ENCODE assay signal across 18 cellular contexts in genomic region chr15:71096676-71097075, GRCh38. TPM values are rescaled to one million over a fixed set of nuclear protein-coding genes. Genes with fewer than 3 reads are reported as not detected.
A peak's percentile ranks its signal among the peaks of the same experiment; 100 is the strongest.
DNase-seq lines count a peak whose midpoint lies in the region; ATAC-seq and TF ChIP-seq lines count a peak whose summit lies in the region.
"Had no signal": no experiment of that assay in that cellular context is flagged by ENCODE, and none has a peak within 500 bp of the region (broad histone marks: within the 10 kb centered on the region; RNA-seq: fewer than 3 reads in every experiment).

No MANE protein-coding gene starts in this region.

- TF ChIP-seq RAD21 in HCT116 (IDR thresholded peaks at IDR 0.05; ENCODE audit: low read depth) (no peak), SK-N-SH (IDR thresholded peaks at IDR 0.05; ENCODE audit: low read length) (no peak)

- DNase-seq in HCT116 (ENCODE audit: low read depth, low spot score) (no peak), SK-N-SH (no peak), epithelial cell of prostate (ENCODE audit: low read depth, low spot score) (no peak), osteoblast (ENCODE audit: insufficient read length, low spot score, missing footprints) (no peak), activated T-cell treated with anti-CD3 and anti-CD28 coated beads for 4 hours (no peak), 8988T (no peak)
- no peak for DNase-seq in activated T-cell treated with anti-CD3 and anti-CD28 coated beads, Interleukin-2, amount 50 U/mL, for 72 hours
- DNase-seq: activated CD4-positive, alpha-beta T cell treated with anti-CD3 and anti-CD28 coated beads for 4 hours; DMS 273 treated with DMSO at 0.1 percent for 48 hours; dorsolateral prefrontal cortex; naive thymus-derived CD4-positive, alpha-beta T cell; NCI-H1092 treated with DMSO at 0.1 percent for 48 hours; T1000; thyroid gland had no signal

- intact Hi-C loops in HCT116 (cut with micrococcal nuclease): no loop called here

- no peak overlapping the region for H3K27ac ChIP-seq in HCT116 (ENCODE audit: low read depth, low read length)
- H3K27ac ChIP-seq in SK-N-SH (ENCODE audit: low read depth in 2 of 2, low read length in 1 of 2): peak overlapping the region; percentile 84 to 96
- peak overlapping the region; percentile 93 for H3K27ac ChIP-seq in epithelial cell of prostate
- H3K27ac ChIP-seq in osteoblast (ENCODE audit: low read depth, low read length): peak overlapping the region; percentile 80
- H3K27ac ChIP-seq: dorsolateral prefrontal cortex, thyroid gland had no signal

- H3K9me2 ChIP-seq in HCT116 (ENCODE audit: insufficient read depth) (no peaks in the 10 kb centered on the region), SK-N-SH (no peaks in the 10 kb centered on the region)

- TF ChIP-seq EP300 in SK-N-SH (IDR thresholded peaks at IDR 0.05; ENCODE audit: borderline replicate concordance in 1 of 2, low read depth in 1 of 2, low read length in 1 of 2): peak; percentile 49 to 87; a peak in 2 of 4 replicates

- H3K4me1 ChIP-seq in HCT116 (ENCODE audit: control insufficient read depth in 1 of 2, insufficient read depth in 2 of 2, low read length in 2 of 2) (peaks cover 17 to 27% of the 10 kb centered on the region in 2 experiments), SK-N-SH (ENCODE audit: control insufficient read depth in 1 of 2, insufficient read depth in 2 of 2, low read depth in 1 of 2, low read length in 1 of 2) (peaks cover 0 to 18% of the 10 kb centered on the region in 2 experiments; a peak in 2 of 4 replicates), osteoblast (ENCODE audit: insufficient read depth, low read length) (peaks cover 24% of the 10 kb centered on the region)

- H3K27me3 Mint-ChIP-seq in activated T-cell treated with anti-CD3 and anti-CD28 coated beads, Interleukin-2, amount 50 U/mL, for 72 hours (ENCODE audit: low read depth): no peaks in the 10 kb centered on the region
- H3K27me3 Mint-ChIP-seq: brain had no signal

- H3K27ac Mint-ChIP-seq in activated T-cell treated with anti-CD3 and anti-CD28 coated beads, Interleukin-2, amount 50 U/mL, for 72 hours: no peak overlapping the region
- H3K27ac Mint-ChIP-seq: activated naive CD4-positive, alpha-beta T cell treated with anti-CD3 and anti-CD28 coated beads, Interleukin-2, amount 50 U/mL, for 24 hours; brain; naive thymus-derived CD4-positive, alpha-beta T cell had no signal

- TF ChIP-seq CTCF in HCT116 (IDR thresholded peaks at IDR 0.05 in 2 of 3, conservative IDR thresholded peaks at IDR 0.05 in 1 of 3; ENCODE audit: borderline replicate concordance in 1 of 3, insufficient read depth in 1 of 3, low read depth in 2 of 3, low read length in 2 of 3) (no peak), SK-N-SH (IDR thresholded peaks at IDR 0.05) (no peak), osteoblast (IDR thresholded peaks at IDR 0.05; ENCODE audit: extremely low read depth, low read depth, low read length) (no peak)

- H3K9me3 ChIP-seq in HCT116 (ENCODE audit: control insufficient read depth in 1 of 2, insufficient read depth in 1 of 2, low read depth in 1 of 2, low read length in 2 of 2) (no peaks in the 10 kb centered on the region), SK-N-SH (no peaks in the 10 kb centered on the region), osteoblast (ENCODE audit: low read depth, low read length) (no peaks in the 10 kb centered on the region)
- H3K9me3 ChIP-seq: thyroid gland had no signal

- H3K36me3 ChIP-seq in HCT116 (ENCODE audit: control insufficient read depth in 1 of 2, insufficient read depth in 2 of 2, low read length in 2 of 2) (no peaks in the 10 kb centered on the region), SK-N-SH (replicated peaks in 1 of 2; ENCODE audit: control insufficient read depth in 1 of 2, insufficient read depth in 2 of 2, low read length in 1 of 2) (no peaks in the 10 kb centered on the region), osteoblast (ENCODE audit: insufficient read depth, low read length) (no peaks in the 10 kb centered on the region)
- H3K36me3 ChIP-seq: thyroid gland had no signal

- peaks cover 0 to 2% of the 10 kb centered on the region in 2 donors for H3K9me3 Mint-ChIP-seq in activated T-cell treated with anti-CD3 and anti-CD28 coated beads, Interleukin-2, amount 50 U/mL, for 72 hours
- H3K9me3 Mint-ChIP-seq: activated naive CD4-positive, alpha-beta T cell treated with anti-CD3 and anti-CD28 coated beads, Interleukin-2, amount 50 U/mL, for 24 hours had no signal

- RAD21 ChIA-PET in HCT116 (lab: Charles Lee; ENCODE audit: low non-redundant PET in 1 of 2, low total read pairs in 2 of 2, uncharacterized antibody in 2 of 2, unreplicated experiment in 2 of 2): no interaction called here

- no peaks in the 10 kb centered on the region for H3K4me1 Mint-ChIP-seq in activated T-cell treated with anti-CD3 and anti-CD28 coated beads, Interleukin-2, amount 50 U/mL, for 72 hours (ENCODE audit: low read depth)
- H3K4me1 Mint-ChIP-seq: activated naive CD4-positive, alpha-beta T cell treated with anti-CD3 and anti-CD28 coated beads, Interleukin-2, amount 50 U/mL, for 24 hours; brain; naive thymus-derived CD4-positive, alpha-beta T cell had no signal

- no TSS peak for BruUV-seq in HCT116 (replicated peaks; lab: Mats Ljungman, UMichigan)

- H3F3A ChIP-seq in SK-N-SH (replicated peaks; ENCODE audit: insufficient read depth): peaks cover 11% of the 10 kb centered on the region

- no peak for TF ChIP-seq POLR2A in HCT116 (IDR thresholded peaks at IDR 0.05; ENCODE audit: borderline replicate concordance, extremely low read depth, insufficient read depth, insufficient read length)

- POLR2A ChIA-PET in HCT116 (lab: Charles Lee): no interaction called here
- POLR2A ChIA-PET in SK-N-SH (lab: Yijun Ruan, JAX): interaction anchor here (1.2 kb wide), 1 partner anchor 12 kb away, joined by 3 read pairs; no protein-coding TSS in a partner anchor

- H3K9ac ChIP-seq in HCT116 (ENCODE audit: low read length) (no peak overlapping the region), SK-N-SH (peak overlapping the region; percentile 66)

- H3K4me2 ChIP-seq in HCT116 (ENCODE audit: low read length) (peak overlapping the region; percentile 19; the same call in 1 of the 2 replicates), SK-N-SH (peak overlapping the region; percentile 70), osteoblast (ENCODE audit: insufficient read depth, low read length) (no peak overlapping the region)

- H3K79me2 ChIP-seq in HCT116 (ENCODE audit: insufficient read depth, low read length): no peaks in the 10 kb centered on the region
- H3K79me2 ChIP-seq in SK-N-SH (ENCODE audit: insufficient read depth): 0 out of 2 replicates have a peak, but pooled peaks cover 6% of the 10 kb centered on the region
- no peaks in the 10 kb centered on the region for H3K79me2 ChIP-seq in osteoblast (ENCODE audit: insufficient read depth, low read length)

- H3K4me3 ChIP-seq in HCT116 (replicated peaks in 1 of 2; ENCODE audit: low read depth in 1 of 2, low read length in 2 of 2) (no peak overlapping the region), SK-N-SH (ENCODE audit: low read depth in 2 of 2, low read length in 1 of 2) (no peak overlapping the region; a peak in 1 of 4 replicates), osteoblast (ENCODE audit: insufficient read depth, low read length) (no peak overlapping the region)
- H3K4me3 ChIP-seq: dorsolateral prefrontal cortex, thyroid gland had no signal

- H3K27me3 ChIP-seq in HCT116 (ENCODE audit: insufficient read depth, low read length) (no peaks in the 10 kb centered on the region), SK-N-SH (ENCODE audit: insufficient read depth) (no peaks in the 10 kb centered on the region), osteoblast (ENCODE audit: insufficient read depth, low read length) (no peaks in the 10 kb centered on the region)
- H3K27me3 ChIP-seq: thyroid gland had no signal

- CTCF ChIA-PET in HCT116 (lab: Charles Lee): no interaction called here
- CTCF ChIA-PET in SK-N-SH (lab: Yijun Ruan, JAX): interaction anchor here (0.8 kb wide), 1 partner anchor 344 kb away, joined by 3 read pairs; no protein-coding TSS in a partner anchor

- H4K20me1 ChIP-seq in HCT116 (ENCODE audit: insufficient read depth) (no peaks in the 10 kb centered on the region), SK-N-SH (ENCODE audit: insufficient read depth) (no peaks in the 10 kb centered on the region), osteoblast (ENCODE audit: insufficient read depth, low read length) (no peaks in the 10 kb centered on the region)

- H3K36me3 Mint-ChIP-seq in activated T-cell treated with anti-CD3 and anti-CD28 coated beads, Interleukin-2, amount 50 U/mL, for 72 hours (ENCODE audit: insufficient read depth in 2 of 2): no peaks in the 10 kb centered on the region
- H3K36me3 Mint-ChIP-seq: activated naive CD4-positive, alpha-beta T cell treated with anti-CD3 and anti-CD28 coated beads, Interleukin-2, amount 50 U/mL, for 24 hours; naive thymus-derived CD4-positive, alpha-beta T cell had no signal

- H3K4me3 Mint-ChIP-seq in activated T-cell treated with anti-CD3 and anti-CD28 coated beads, Interleukin-2, amount 50 U/mL, for 72 hours: no peak overlapping the region
- H3K4me3 Mint-ChIP-seq: activated naive CD4-positive, alpha-beta T cell treated with anti-CD3 and anti-CD28 coated beads, Interleukin-2, amount 50 U/mL, for 24 hours; brain; naive thymus-derived CD4-positive, alpha-beta T cell had no signal

- ATAC-seq in HCT116 (no peak), HG03378 (IDR thresholded peaks at IDR 0.05; ENCODE audit: unreplicated experiment) (no peak)
- no peak for ATAC-seq in activated T-cell treated with anti-CD3 and anti-CD28 coated beads, Interleukin-2, amount 50 U/mL, for 72 hours (replicated peaks in 1 of 2)
- ATAC-seq: left lobe of liver; naive thymus-derived CD4-positive, alpha-beta T cell had no signal

- WGBS in SK-N-SH (ENCODE audit: low lambda C conversion rate): 27% methylated on average over 3 of the region's 3 CpGs

- H2AFZ ChIP-seq in HCT116 (ENCODE audit: low read depth, low read length, poor library complexity, severe bottlenecking): peak overlapping the region; percentile 24
- peak overlapping the region; percentile 54 for H2AFZ ChIP-seq in SK-N-SH (ENCODE audit: low read depth)
- peak overlapping the region; percentile 76 for H2AFZ ChIP-seq in osteoblast (ENCODE audit: low read length)

TF ChIP-seq in HCT116, 20 proteins besides CTCF, POLR2A, EP300 and RAD21 (continues in another document):
- TF ChIP-seq YY1 (IDR thresholded peaks at IDR 0.05; ENCODE audit: extremely low read depth, insufficient replicate concordance, low read depth, low read length): no peak
- TF ChIP-seq CBX3 (IDR thresholded peaks at IDR 0.05; ENCODE audit: low read depth): no peak

RNA-seq across cellular contexts. Expression of gene THSD4, which starts 18.6 kb away (rescaled TPM):
- total RNA-seq in HCT116 (2021; ENCODE audit: unreplicated experiment): 30.5 TPM
- 16.8 and 19.5 TPM in 2 replicates for polyA plus RNA-seq in HCT116 (2012)
- 64.8 and 79.1 TPM in 2 replicates for polyA plus RNA-seq in SK-N-SH (2012; rRNA removed)
- polyA plus RNA-seq in SK-N-SH (2012; cell fraction: cytosol; rRNA removed): 58.2 and 72.5 TPM in 2 replicates
- polyA plus RNA-seq in SK-N-SH (2012; cell fraction: nucleus; rRNA removed): 76.8 and 79.3 TPM in 2 replicates
- total RNA-seq in osteoblast: 15.6 TPM in 2 replicates
- total RNA-seq in activated T-cell treated with anti-CD3 and anti-CD28 coated beads, Interleukin-2, amount 50 U/mL, for 72 hours: not detected
- total RNA-seq: naive thymus-derived CD4-positive, alpha-beta T cell had no signal
- polyA plus RNA-seq: naive thymus-derived CD4-positive, alpha-beta T cell had no signal

Comparison
In these comparisons a context has a peak if more than half of its experiments do, and no peak if none do; other contexts are left out.
1. H2AFZ ChIP-seq: peak in every context shown above with its lines; median percentile 76 in osteoblast; 54 in SK-N-SH; 24 in HCT116.
2. RNA of gene THSD4, which starts 18.6 kb away (total RNA-seq): 30.5 TPM in HCT116 (single experiment) and 15.6 TPM in osteoblast; not detected in activated T-cell treated with anti-CD3 and anti-CD28 coated beads, Interleukin-2, amount 50 U/mL, for 72 hours; every median in the first group is over 10 times any median in the second.
3. Of the 11 proteins assayed by ChIP-seq in both SK-N-SH and HCT116: peak only in SK-N-SH: ELF1, JUND, MAX, POLR2AphosphoS5 and REST; only in HCT116: none; in both: none; in neither: 6.